In the genomic region with DNA sequence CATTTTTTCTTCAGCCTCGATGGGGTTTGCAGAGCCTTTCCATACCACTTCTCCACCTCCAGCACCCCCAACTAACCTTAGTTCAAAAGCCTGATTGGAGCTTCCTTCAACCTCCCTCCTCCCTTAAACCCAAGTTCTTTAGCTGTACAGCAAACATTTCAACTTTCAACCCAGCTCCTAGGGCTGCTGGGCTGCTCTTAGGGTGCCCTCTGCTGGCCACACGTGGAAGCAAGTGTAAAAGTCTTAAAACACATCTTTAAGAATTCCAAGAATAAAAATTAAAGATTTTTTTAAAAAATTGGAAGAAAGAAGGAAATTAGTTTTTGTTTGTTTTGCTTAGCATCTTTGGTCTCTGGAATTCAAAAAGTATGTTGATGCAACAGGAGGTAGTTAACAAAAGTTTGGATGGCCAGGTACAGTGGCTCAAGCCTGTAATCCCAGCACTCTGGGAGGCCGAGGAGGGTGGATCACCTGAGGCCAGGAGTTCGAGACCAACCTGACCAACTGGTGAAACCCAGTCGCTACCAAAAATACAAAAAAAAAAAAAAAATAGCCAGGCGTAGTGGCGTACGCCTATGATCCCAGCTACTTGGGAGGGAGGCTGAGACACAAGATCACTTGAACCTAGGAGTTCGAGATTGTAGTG, we compare ENCODE assay signal across 8 cellular contexts. TPM values are rescaled to one million over a fixed set of nuclear protein-coding genes. Genes with fewer than 3 reads are reported as not detected.
A peak's percentile ranks its signal among the peaks of the same experiment; 100 is the strongest.
DNase-seq lines count a peak whose midpoint lies in the region; ATAC-seq, FAIRE-seq and TF ChIP-seq lines count a peak whose summit lies in the region.

No MANE protein-coding gene starts in this region.

- peak; percentile 87 for TF ChIP-seq CTCF in A549 (IDR thresholded peaks at IDR 0.05)
- TF ChIP-seq CTCF in GM10266 (IDR thresholded peaks at IDR 0.05; ENCODE audit: control insufficient read depth, insufficient read depth, low read depth, missing control alignments): peak; percentile 82
- peak; percentile 18 to 90 (median 82) for TF ChIP-seq CTCF in esophagus squamous epithelium (IDR thresholded peaks at IDR 0.05)
- TF ChIP-seq CTCF in suprapubic skin (IDR thresholded peaks at IDR 0.05): peak; percentile 76 to 77

- H3K4me3 ChIP-seq in A549 (no peak overlapping the region), esophagus squamous epithelium (no peak overlapping the region), suprapubic skin (no peak overlapping the region)

- TF ChIP-seq EP300 in A549 (IDR thresholded peaks at IDR 0.05): no peak
- no peak for TF ChIP-seq EP300 in suprapubic skin (IDR thresholded peaks at IDR 0.05)

- peaks cover 6% of the 10 kb centered on the region for H3K9me3 Mint-ChIP-seq in natural killer cell treated with Interleukin-12 subunit alpha and Interleukin-12 subunit beta and Interleukin-15 and Interleukin-18, amount 100 ng/mL, for 72 hours

- H3K9me3 ChIP-seq in A549: peaks cover 15% of the 10 kb centered on the region
- H3K9me3 ChIP-seq in esophagus squamous epithelium: peaks cover 0 to 17% (median 12%) of the 10 kb centered on the region in 3 donors
- no peaks in the 10 kb centered on the region for H3K9me3 ChIP-seq in suprapubic skin

- peak; percentile 83 to 84 for TF ChIP-seq RAD21 in A549 (conservative IDR thresholded peaks at IDR 0.05 in 1 of 2, IDR thresholded peaks at IDR 0.05 in 1 of 2)

- POLR2A ChIA-PET in A549 (lab: Yijun Ruan, JAX): no interaction called here

- CTCF ChIA-PET in A549 (lab: Yijun Ruan, JAX): interaction anchor here (0.6 to 3.7 kb wide), 42 partner anchors 9 to 1690 kb away, joined by 3 to 42 read pairs (median 4); partner anchors contain the start of gene SLC35D2

- H3K4me2 ChIP-seq in A549: no peak overlapping the region

- H3K4me3 Mint-ChIP-seq in natural killer cell treated with Interleukin-12 subunit alpha and Interleukin-12 subunit beta and Interleukin-15 and Interleukin-18, amount 100 ng/mL, for 72 hours: no peak overlapping the region

- H3K27me3 Mint-ChIP-seq in natural killer cell treated with Interleukin-12 subunit alpha and Interleukin-12 subunit beta and Interleukin-15 and Interleukin-18, amount 100 ng/mL, for 72 hours: peaks cover 2 to 3% of the 10 kb centered on the region in 2 donors

- peak; percentile 50 to 89; a peak in 4 of 6 replicates for ATAC-seq in A549
- ATAC-seq in natural killer cell treated with Interleukin-12 subunit alpha and Interleukin-12 subunit beta and Interleukin-15 and Interleukin-18, amount 100 ng/mL, for 72 hours: no peak
- no peak for ATAC-seq in GM18502 (IDR thresholded peaks at IDR 0.05; ENCODE audit: poor library complexity, unreplicated experiment)

- no peak for TF ChIP-seq POLR2A in A549 (IDR thresholded peaks at IDR 0.05; ENCODE audit: low read length)
- TF ChIP-seq POLR2A in esophagus squamous epithelium (IDR thresholded peaks at IDR 0.05): no peak
- TF ChIP-seq POLR2A in suprapubic skin (IDR thresholded peaks at IDR 0.05): no peak

- 45% methylated on average over 9 of the region's 9 CpGs for WGBS in A549 (ENCODE audit: missing lambda C conversion rate)
- 44 to 55% methylated on average over 9 of the region's 9 CpGs for WGBS in esophagus squamous epithelium, 2 donors
- 43% methylated on average over 9 of the region's 9 CpGs for WGBS in suprapubic skin

- no peak overlapping the region for H3K27ac ChIP-seq in A549
- H3K27ac ChIP-seq in esophagus squamous epithelium: no peak overlapping the region
- no peak overlapping the region for H3K27ac ChIP-seq in suprapubic skin

- no peak for FAIRE-seq in A549 (lab: Jason Lieb, UNC)

- peak; percentile 60 to 69 for DNase-seq in A549 (ENCODE audit: low read depth in 1 of 2, low spot score in 1 of 2)
- DNase-seq in GM10266 (ENCODE audit: extremely low spot score): peak; percentile 61
- DNase-seq in NCI-H460 (ENCODE audit: extremely low read depth, low read depth): peak; percentile 43
- DNase-seq in activated CD8-positive, alpha-beta memory T cell treated with anti-CD3 and anti-CD28 coated beads, Interleukin-2, amount 50 U/mL, for 4 hours: peak; percentile 62
- DNase-seq in esophagus squamous epithelium (lab: John Stamatoyannopoulos, UW): no peak
- DNase-seq in natural killer cell treated with Interleukin-12 subunit alpha and Interleukin-12 subunit beta and Interleukin-15 and Interleukin-18, amount 100 ng/mL, for 72 hours (ENCODE audit: low spot score): peak; percentile 73
- no peak for DNase-seq in suprapubic skin (ENCODE audit: low spot score in 2 of 2)

- H3K27me3 ChIP-seq in esophagus squamous epithelium: no peaks in the 10 kb centered on the region
- H3K27me3 ChIP-seq in suprapubic skin: no peaks in the 10 kb centered on the region

- intact Hi-C loops in esophagus squamous epithelium (cut with DNase I): no loop called here

- H3K27ac Mint-ChIP-seq in natural killer cell treated with Interleukin-12 subunit alpha and Interleukin-12 subunit beta and Interleukin-15 and Interleukin-18, amount 100 ng/mL, for 72 hours: no peak overlapping the region

- H3K36me3 Mint-ChIP-seq in natural killer cell treated with Interleukin-12 subunit alpha and Interleukin-12 subunit beta and Interleukin-15 and Interleukin-18, amount 100 ng/mL, for 72 hours: peaks cover 11% of the 10 kb centered on the region

- H3K36me3 ChIP-seq in esophagus squamous epithelium: peaks cover 0 to 30% (median 0%) of the 10 kb centered on the region in 3 donors
- H3K36me3 ChIP-seq in suprapubic skin: peaks cover 23% of the 10 kb centered on the region

- H3K4me1 ChIP-seq in A549 (no peaks in the 10 kb centered on the region; the same call in 2 of the 3 replicates), esophagus squamous epithelium (peaks cover 0 to 3% (median 0%) of the 10 kb centered on the region in 3 donors), suprapubic skin (no peaks in the 10 kb centered on the region)

- no peaks in the 10 kb centered on the region for H3K4me1 Mint-ChIP-seq in natural killer cell treated with Interleukin-12 subunit alpha and Interleukin-12 subunit beta and Interleukin-15 and Interleukin-18, amount 100 ng/mL, for 72 hours (ENCODE audit: low read depth in 2 of 2)

TF ChIP-seq in A549, 52 proteins besides CTCF, POLR2A, EP300 and RAD21:
- TF ChIP-seq CBX2 (IDR thresholded peaks at IDR 0.05; ENCODE audit: borderline replicate concordance, low read depth) (no peak), SMC3 (IDR thresholded peaks at IDR 0.05) (peak; percentile 79)

RNA-seq across cellular contexts. Expression of gene HSD17B3, which starts 15.5 kb away (rescaled TPM):
- 0.25 and 0.70 TPM in 2 replicates for polyA plus RNA-seq in A549 (2011; rRNA removed)
- polyA plus RNA-seq in A549 (2012; cell fraction: cytosol; rRNA removed): not detected in 2 replicates
- polyA plus RNA-seq in A549 (2012; cell fraction: nucleus; rRNA removed): 0.56 and 1.5 TPM in 2 replicates
- 0.10 to 0.22 TPM in 2 of 3 replicates, not detected in the other for polyA plus RNA-seq in A549 (2017; fragmentation: RNase III; extraction: RNeasy Plus Mini Kit Qiagen cat#74134 plus additional on column Dnase treatment)
- polyA minus RNA-seq in A549 (2011; rRNA and poly(A)+ RNA removed): 0.58 TPM in 1 of 2 replicates, not detected in the other
- 0.84 TPM in 1 of 2 replicates, not detected in the other for total RNA-seq in NCI-H460 (2014; rRNA removed; shearing (Covaris generic))
- not detected in 2 replicates for polyA plus RNA-seq in NCI-H460 (2014; cell fraction: nucleus; rRNA removed)
- total RNA-seq in esophagus squamous epithelium: under 1 TPM in 1 of 4 donors, not detected in 3; 0.38 TPM
- not detected for total RNA-seq in natural killer cell treated with Interleukin-12 subunit alpha and Interleukin-12 subunit beta and Interleukin-15 and Interleukin-18, amount 100 ng/mL, for 72 hours
- 1 to 10 TPM in 3 of 4 donors, not detected in 1; 1.2 to 1.7 (median 1.5) TPM for total RNA-seq in suprapubic skin

Comparison
In these comparisons a context has a peak if more than half of its experiments do, and no peak if none do; other contexts are left out.
1. ATAC-seq: peak in A549 (2 of 2); none in natural killer cell treated with Interleukin-12 subunit alpha and Interleukin-12 subunit beta and Interleukin-15 and Interleukin-18, amount 100 ng/mL, for 72 hours (0 of 2) and GM18502 (single experiment).
2. DNase-seq: peak in A549 (2 of 2), GM10266 (single experiment), NCI-H460 (single experiment), activated CD8-positive, alpha-beta memory T cell treated with anti-CD3 and anti-CD28 coated beads, Interleukin-2, amount 50 U/mL, for 4 hours (single experiment) and natural killer cell treated with Interleukin-12 subunit alpha and Interleukin-12 subunit beta and Interleukin-15 and Interleukin-18, amount 100 ng/mL, for 72 hours (single experiment); none in esophagus squamous epithelium (single experiment) and suprapubic skin (0 of 2).
3. Peak in every context shown above with its lines, with median percentiles within 50 percentile points of each other: CTCF ChIP-seq.